ENCODE assay signal across 27 cellular contexts in genomic region chrX:29604381-29604780, GRCh38.
"Had no signal": no experiment of that assay in that cellular context is flagged by ENCODE, and none has a peak within 500 bp of the region (broad histone marks: within the 10 kb centered on the region; RNA-seq: fewer than 3 reads in every experiment).

No MANE protein-coding gene starts in this region.

- FAIRE-seq: urothelium cell line had no signal

- H3K36me3 ChIP-seq: stomach, suprapubic skin, thoracic aorta, thyroid gland, tibial artery, tibial nerve, transverse colon, upper lobe of left lung, upper lobe of right lung, uterus, vagina had no signal

- ATAC-seq: stimulated activated effector memory CD8-positive, alpha-beta T cell treated with anti-CD3 and anti-CD28 coated beads, Interleukin-12 subunit alpha, Interleukin-12 subunit beta, amount 100 ng/mL, for 72 hours; stimulated activated memory B cell treated with anti-CD40 and anti-IgM and Interleukin-4, amounts not matched to agents 10 μg/mL and 1 μg/mL and 100 μg/mL, for 72 hours; stimulated activated naive B cell treated with anti-CD40 and anti-IgM and Interleukin-4, amounts not matched to agents 10 μg/mL and 1 μg/mL and 100 μg/mL, for 72 hours; stimulated activated naive CD8-positive, alpha-beta T cell treated with anti-CD3 and anti-CD28 coated beads, Interleukin-15, amount 100 ng/mL, for 72 hours; stimulated activated naive CD8-positive, alpha-beta T cell treated with anti-CD3 and anti-CD28 coated beads, Interleukin-15, Interleukin-2, amounts not matched to agents 100 U/mL and 50 U/mL, for 24 hours; upper lobe of right lung had no signal

- H3K27ac ChIP-seq: stomach, suprapubic skin, testis, thoracic aorta, thyroid gland, tibial artery, tibial nerve, transverse colon, upper lobe of left lung, upper lobe of right lung, uterus, vagina had no signal

- DNase-seq: stimulated activated CD4-positive, alpha-beta T cell treated with anti-CD3 and anti-CD28 coated beads, Interleukin-2, amount 100 ng/mL, for 48 hours; stimulated activated CD4-positive, alpha-beta T cell treated with anti-CD3 and anti-CD28 coated beads, Interleukin-4, amount 100 ng/mL, for 1 hour; stimulated activated CD4-positive, alpha-beta T cell treated with anti-CD3 and anti-CD28 coated beads, Interleukin-4, amount 100 ng/mL, for 24 hours; stimulated activated CD4-positive, alpha-beta T cell treated with anti-CD3 and anti-CD28 coated beads, Interleukin-4, amount 100 ng/mL, for 4 hours; stimulated activated CD8-positive, alpha-beta memory T cell treated with anti-CD3 and anti-CD28 coated beads, Interleukin-4, amount 100 ng/mL, for 48 hours; stimulated activated naive B cell treated with anti-CD40 and anti-IgM and Interleukin-4, amounts not matched to agents 10 μg/mL and 1 μg/mL and 100 μg/mL, for 72 hours; stimulated activated naive CD4-positive, alpha-beta T cell; stimulated activated naive CD4-positive, alpha-beta T cell treated with Interleukin-2 at 50 U/mL for 16 hours; stimulated activated naive CD8-positive, alpha-beta T cell treated with anti-CD3 and anti-CD28 coated beads, Interleukin-15, amount 100 ng/mL, for 72 hours; stimulated activated naive CD8-positive, alpha-beta T cell treated with anti-CD3 and anti-CD28 coated beads, Interleukin-15, Interleukin-2, amounts not matched to agents 100 U/mL and 50 U/mL, for 24 hours; stomach; substantia nigra; testis; thyroid gland; tibial artery; transverse colon; trophoblast cell; upper lobe of left lung; upper lobe of right lung; uterus had no signal

- H3K4me1 ChIP-seq: stomach, suprapubic skin, testis, thyroid gland, tibial artery, tibial nerve, transverse colon, upper lobe of left lung, upper lobe of right lung, uterus, vagina had no signal

- H3K4me3 ChIP-seq: stomach, suprapubic skin, testis, thoracic aorta, thyroid gland, tibial artery, tibial nerve, transverse colon, upper lobe of left lung, upper lobe of right lung, uterus, vagina had no signal

- H3K27me3 ChIP-seq: stomach, suprapubic skin, testis, thyroid gland, tibial artery, tibial nerve, transverse colon, upper lobe of left lung, upper lobe of right lung, vagina had no signal

- H3K9me3 ChIP-seq: stomach, suprapubic skin, testis, thoracic aorta, thyroid gland, tibial artery, tibial nerve, transverse colon, upper lobe of left lung, upper lobe of right lung, uterus, vagina had no signal
